In genomic region chr12:116737774-116738657, GRCh38 we compare ENCODE assay signal across 1 cellular context.
TF ChIP-seq lines count a peak whose summit lies in the region.

RNFT2 (plus strand) TSS chr12:116738315; CDS start chr12:116740498, 2,183 bp downstream.
SPRING1 (minus strand) TSS chr12:116738069; CDS start chr12:116737900, 169 bp downstream.

TF ChIP-seq in K562, 482 proteins besides CTCF, POLR2A, EP300 and RAD21 (continued from another document and continues in another):
- TF ChIP-seq AFF4 (CRISPR knock-in tag; IDR thresholded peaks at IDR 0.05) (no peak), ZNF696 (CRISPR knock-in tag; conservative IDR thresholded peaks at IDR 0.05) (no peak), YY1 (IDR thresholded peaks at IDR 0.05; ENCODE audit: borderline replicate concordance in 1 of 3, control insufficient read depth in 1 of 3, extremely low read depth in 1 of 3, insufficient read depth in 3 of 3, insufficient read length in 1 of 3, insufficient replicate concordance in 2 of 3, low read depth in 1 of 3, low read length in 2 of 3) (peak in 2 of 3 experiments; percentile 58 to 64), CHD4 (IDR thresholded peaks at IDR 0.05; ENCODE audit: insufficient read depth, insufficient replicate concordance, low read depth, low read length, poor library complexity, severe bottlenecking) (no peak), CREM (IDR thresholded peaks at IDR 0.05; ENCODE audit: low read depth) (peak; percentile 96), KDM5B (IDR thresholded peaks at IDR 0.05; ENCODE audit: insufficient replicate concordance, low read depth, low read length) (peak; percentile 66), MBD2 (IDR thresholded peaks at IDR 0.05; ENCODE audit: borderline replicate concordance, low read depth) (peak; percentile 94), ARNT (IDR thresholded peaks at IDR 0.05) (0 out of 4 replicates have a peak, but pooled peaks have one; percentile 21 to 24), PRDM10 (IDR thresholded peaks at IDR 0.05; ENCODE audit: partially characterized antibody) (peak; percentile 11), ATF1 (CRISPR knock-in tag; IDR thresholded peaks at IDR 0.05) (peak; percentile 87), ATF1 (tag; IDR thresholded peaks at IDR 0.05) (peak; percentile 96), HNRNPH1 (optimal IDR thresholded peaks at IDR 0.05; ENCODE audit: low read depth, low read length) (no peak), DEAF1 (CRISPR knock-in tag; IDR thresholded peaks at IDR 0.05) (no peak), RFX7 (CRISPR knock-in tag; IDR thresholded peaks at IDR 0.05) (no peak), SIN3B (IDR thresholded peaks at IDR 0.05; ENCODE audit: low read depth) (peak; percentile 79), CCNT2 (IDR thresholded peaks at IDR 0.05; ENCODE audit: borderline replicate concordance, extremely low read depth, insufficient read length, low read depth, low read length) (peak; percentile 48), NBN (IDR thresholded peaks at IDR 0.05; ENCODE audit: low read depth) (0 out of 2 replicates have a peak, but pooled peaks have one; percentile 19), JUND (IDR thresholded peaks at IDR 0.05; ENCODE audit: borderline replicate concordance, low read depth, low read length) (peak; percentile 64; the same call in 1 of the 2 replicates), JUND (tag; IDR thresholded peaks at IDR 0.05; ENCODE audit: borderline replicate concordance, low read depth, low read length) (peak; percentile 59; the same call in 1 of the 3 replicates), CC2D1A (IDR thresholded peaks at IDR 0.05) (peak; percentile 96), PHF21A (IDR thresholded peaks at IDR 0.05; ENCODE audit: borderline replicate concordance, low read depth) (peak; percentile 99), ZNF263 (CRISPR knock-in tag; IDR thresholded peaks at IDR 0.05; ENCODE audit: borderline replicate concordance) (no peak), MXI1 (IDR thresholded peaks at IDR 0.05; ENCODE audit: low read depth, low read length) (no peak), ZNF668 (CRISPR knock-in tag; IDR thresholded peaks at IDR 0.05) (0 out of 2 replicates have a peak, but pooled peaks have one; percentile 34), ZBTB11 (CRISPR knock-in tag; IDR thresholded peaks at IDR 0.05) (peak in 2 of 3 experiments; percentile 10 to 28; a peak in 1 of 6 replicates), KLF1 (tag; IDR thresholded peaks at IDR 0.05) (no peak), GMEB1 (CRISPR knock-in tag; IDR thresholded peaks at IDR 0.05) (peak; percentile 78), ETV5 (CRISPR knock-in tag; IDR thresholded peaks at IDR 0.05; ENCODE audit: low read depth) (peak; percentile 65; the same call in 1 of the 2 replicates), HOMEZ (CRISPR knock-in tag; IDR thresholded peaks at IDR 0.05) (no peak), HDAC2 (IDR thresholded peaks at IDR 0.05) (peak; percentile 94; the same call in 1 of the 2 replicates), SNIP1 (IDR thresholded peaks at IDR 0.05; ENCODE audit: low read depth) (no peak), ELF2 (CRISPR knock-in tag; IDR thresholded peaks at IDR 0.05) (no peak), L3MBTL2 (IDR thresholded peaks at IDR 0.05) (peak; percentile 88), TBL1XR1 (IDR thresholded peaks at IDR 0.05; ENCODE audit: low read length in 2 of 2) (no peak), HDAC1 (IDR thresholded peaks at IDR 0.05) (peak in 1 of 2 experiments; percentile 71; a peak in 2 of 4 replicates), TAF1 (IDR thresholded peaks at IDR 0.05; ENCODE audit: control insufficient read depth, extremely low read depth, insufficient read depth, low read length, severe bottlenecking) (peak; percentile 58), CREB1 (IDR thresholded peaks at IDR 0.05) (peak; percentile 93), CREB1 (CRISPR knock-in tag; IDR thresholded peaks at IDR 0.05) (peak; percentile 96), RHOXF2B (CRISPR knock-in tag; conservative IDR thresholded peaks at IDR 0.05) (no peak), ZNF24 (IDR thresholded peaks at IDR 0.05) (0 out of 2 replicates have a peak, but pooled peaks have one; percentile 30), NR0B1 (IDR thresholded peaks at IDR 0.05; ENCODE audit: partially characterized antibody) (no peak), POLR2G (IDR thresholded peaks at IDR 0.05; ENCODE audit: low read depth, low read length) (peak; percentile 92), SP1 (CRISPR knock-in tag; IDR thresholded peaks at IDR 0.05) (peak; percentile 98), RBM25 (IDR thresholded peaks at IDR 0.05; ENCODE audit: low read depth, low read length, severe bottlenecking) (peak; percentile 89), CREB3L1 (IDR thresholded peaks at IDR 0.05; ENCODE audit: borderline replicate concordance, low read depth) (peak; percentile 47; the same call in 1 of the 2 replicates), HNRNPK (IDR thresholded peaks at IDR 0.05; ENCODE audit: low read depth, low read length, poor library complexity, severe bottlenecking) (peak; percentile 31)
